ENCODE assay signal across 9 cellular contexts in the genomic region with DNA sequence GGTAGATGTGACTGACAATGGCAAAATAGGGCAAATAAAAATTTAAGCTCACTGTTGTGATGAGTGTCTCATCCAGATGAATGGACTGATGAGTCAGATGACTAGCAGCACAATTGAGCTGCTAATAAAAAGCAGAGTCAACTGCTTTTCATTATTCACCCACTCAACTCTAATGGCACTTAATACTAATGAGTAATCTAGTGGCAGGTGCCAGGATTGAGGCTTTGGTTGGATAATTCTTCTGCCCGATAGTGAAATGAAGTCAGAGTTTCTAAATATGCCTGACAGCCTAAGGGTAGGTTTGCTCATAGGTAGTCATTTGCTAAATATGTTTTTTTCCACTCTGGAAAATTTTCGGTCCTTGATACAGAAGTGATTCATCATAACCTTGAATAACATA. TPM values are rescaled to one million over a fixed set of nuclear protein-coding genes. Genes with fewer than 3 reads are reported as not detected.
A peak's percentile ranks its signal among the peaks of the same experiment; 100 is the strongest.
DNase-seq lines count a peak whose midpoint lies in the region; ATAC-seq and TF ChIP-seq lines count a peak whose summit lies in the region.
"Had no signal": no experiment of that assay in that cellular context is flagged by ENCODE, and none has a peak within 500 bp of the region (broad histone marks: within the 10 kb centered on the region; RNA-seq: fewer than 3 reads in every experiment).

No MANE protein-coding gene starts in this region.

- H3K9me3 ChIP-seq in Loucy (ENCODE audit: insufficient read depth, low read depth, low read length) (no peaks in the 10 kb centered on the region), lower lobe of right lung (no peaks in the 10 kb centered on the region), sigmoid colon (no peaks in the 10 kb centered on the region)

- H2AFZ ChIP-seq in Loucy (ENCODE audit: low read length) = no peak overlapping the region

- no peak for TF ChIP-seq CTCF in BJ (IDR thresholded peaks at IDR 0.05; ENCODE audit: insufficient read depth, low read depth, low read length)
- TF ChIP-seq CTCF in Loucy (conservative IDR thresholded peaks at IDR 0.05; ENCODE audit: low read length) = no peak
- no peak for TF ChIP-seq CTCF in lower lobe of right lung (IDR thresholded peaks at IDR 0.05)
- TF ChIP-seq CTCF in sigmoid colon (IDR thresholded peaks at IDR 0.05) = no peak

- no peak overlapping the region for H3K4me3 ChIP-seq in BJ (ENCODE audit: low read depth, low read length)
- peak overlapping the region; percentile 88 for H3K4me3 ChIP-seq in Loucy (ENCODE audit: low read length, poor library complexity, severe bottlenecking)
- H3K4me3 ChIP-seq in lower lobe of right lung = no peak overlapping the region
- H3K4me3 ChIP-seq in sigmoid colon = no peak overlapping the region

- H3K27ac ChIP-seq in lower lobe of right lung (no peak overlapping the region), sigmoid colon (peak overlapping the region in 2 of 4 donors; percentile 49 to 55)
- H3K27ac ChIP-seq: WERI-Rb-1 had no signal

- 41 to 63% methylated on average over 2 of the region's 2 CpGs for WGBS in sigmoid colon, 2 donors

- H3K4me1 ChIP-seq in Loucy (ENCODE audit: insufficient read depth, low read length, poor library complexity, severe bottlenecking) (peaks cover 22% of the 10 kb centered on the region), lower lobe of right lung (peaks cover 44% of the 10 kb centered on the region), sigmoid colon (peaks cover 2 to 68% (median 30%) of the 10 kb centered on the region in 4 donors)

- DNase-seq in BJ (ENCODE audit: low read depth) = peak; percentile 66
- peak; percentile 31 for DNase-seq in amniotic stem cell (lab: John Stamatoyannopoulos, UW)
- DNase-seq in lower lobe of right lung = no peak
- DNase-seq in GDM1 (lab: John Stamatoyannopoulos, UW) = no peak
- DNase-seq in sigmoid colon = no peak
- DNase-seq in occipital lobe (lab: John Stamatoyannopoulos, UW) = no peak
- DNase-seq in activated CD8-positive, alpha-beta memory T cell treated with anti-CD3 and anti-CD28 coated beads, Interleukin-2, amount 50 U/mL, for 48 hours = no peak
- DNase-seq: WERI-Rb-1 had no signal

- H3F3A ChIP-seq in Loucy (ENCODE audit: low read depth) = no peaks in the 10 kb centered on the region

- H4K20me1 ChIP-seq in Loucy (ENCODE audit: insufficient read depth, low read length, poor library complexity, severe bottlenecking) = peaks cover 94% of the 10 kb centered on the region

- peak; percentile 43 to 70 for ATAC-seq in lower lobe of right lung

- peaks cover 98% of the 10 kb centered on the region for H3K79me2 ChIP-seq in Loucy (ENCODE audit: insufficient read depth, low read length)

- no peak for TF ChIP-seq POLR2A in sigmoid colon (IDR thresholded peaks at IDR 0.05)

- CTCF ChIA-PET in BJ (lab: Yijun Ruan, JAX) = no interaction called here

- intact Hi-C loops in lower lobe of right lung (cut with DNase I) = no loop called here
- intact Hi-C loops in sigmoid colon (cut with DNase I) = no loop called here

- H3K9me2 ChIP-seq in Loucy (replicated peaks; ENCODE audit: low read depth, low read length) = no peaks in the 10 kb centered on the region

- no peak for TF ChIP-seq EP300 in sigmoid colon (IDR thresholded peaks at IDR 0.05)

- H3K36me3 ChIP-seq in BJ (ENCODE audit: control insufficient read depth, insufficient read depth, low read length) = peaks cover 6% of the 10 kb centered on the region
- peaks cover 73% of the 10 kb centered on the region; the same call in 1 of the 2 replicates for H3K36me3 ChIP-seq in Loucy (ENCODE audit: insufficient read depth, low read length)
- peaks cover 52% of the 10 kb centered on the region for H3K36me3 ChIP-seq in lower lobe of right lung
- peaks cover 0 to 28% (median 6%) of the 10 kb centered on the region in 4 donors for H3K36me3 ChIP-seq in sigmoid colon

- H3K9ac ChIP-seq in Loucy (ENCODE audit: low read depth, low read length, poor library complexity, severe bottlenecking) = no peak overlapping the region

- H3K4me2 ChIP-seq in Loucy (ENCODE audit: low read depth, low read length, poor library complexity, severe bottlenecking) = peak overlapping the region; percentile 93

- POLR2A ChIA-PET in BJ (lab: Charles Lee) = interaction anchor here (0.7 to 1.2 kb wide), 2 partner anchors 9 to 27 kb away, joined by 4 read pairs; no protein-coding TSS in a partner anchor

- H3K27me3 ChIP-seq in BJ (ENCODE audit: control insufficient read depth, insufficient read depth, low read length) (no peaks in the 10 kb centered on the region), Loucy (ENCODE audit: insufficient read depth, low read length, poor library complexity, severe bottlenecking) (no peaks in the 10 kb centered on the region), lower lobe of right lung (ENCODE audit: low read depth) (no peaks in the 10 kb centered on the region), sigmoid colon (no peaks in the 10 kb centered on the region)

RNA-seq across cellular contexts. Expression of a gene that starts 10.4 kb away (rescaled TPM):
- polyA plus RNA-seq in BJ (2011; rRNA removed) (280 and 330 TPM in 2 replicates), sigmoid colon (10 to 100 TPM in 1 of 3 donors, 1 to 10 TPM in 2; 7.8 to 52.5 (median 8.6) TPM)
- polyA minus RNA-seq in BJ (2011; rRNA and poly(A)+ RNA removed) = 162 and 204 TPM in 2 replicates
- total RNA-seq in lower lobe of right lung (149 TPM), sigmoid colon (100 to 1,000 TPM; 104 to 201 (median 122) TPM), occipital lobe (248 TPM)

RNA-seq across cellular contexts. Expression of a gene that starts 34.9 kb away (rescaled TPM):
- 2.4 and 3.0 TPM in 2 replicates for polyA plus RNA-seq in BJ (2011; rRNA removed)
- polyA minus RNA-seq in BJ (2011; rRNA and poly(A)+ RNA removed) = 1.7 and 1.9 TPM in 2 replicates
- total RNA-seq in lower lobe of right lung = 2.1 TPM
- 1 to 10 TPM; 1.4 to 5.0 (median 3.9) TPM for total RNA-seq in sigmoid colon
- polyA plus RNA-seq in sigmoid colon = 1 to 10 TPM in 1 of 3 donors, under 1 TPM in 2; 0.60 to 1.5 (median 0.69) TPM
- 3.0 TPM for total RNA-seq in occipital lobe

Comparison
In these comparisons a context has a peak if more than half of its experiments do, and no peak if none do; other contexts are left out.
1. DNase-seq: peak in BJ (single experiment) and amniotic stem cell (single experiment); none in lower lobe of right lung (single experiment), GDM1 (single experiment), sigmoid colon (single experiment), occipital lobe (single experiment) and activated CD8-positive, alpha-beta memory T cell treated with anti-CD3 and anti-CD28 coated beads, Interleukin-2, amount 50 U/mL, for 48 hours (single experiment).